ENCODE assay signal across 1 cellular context in the genomic region with DNA sequence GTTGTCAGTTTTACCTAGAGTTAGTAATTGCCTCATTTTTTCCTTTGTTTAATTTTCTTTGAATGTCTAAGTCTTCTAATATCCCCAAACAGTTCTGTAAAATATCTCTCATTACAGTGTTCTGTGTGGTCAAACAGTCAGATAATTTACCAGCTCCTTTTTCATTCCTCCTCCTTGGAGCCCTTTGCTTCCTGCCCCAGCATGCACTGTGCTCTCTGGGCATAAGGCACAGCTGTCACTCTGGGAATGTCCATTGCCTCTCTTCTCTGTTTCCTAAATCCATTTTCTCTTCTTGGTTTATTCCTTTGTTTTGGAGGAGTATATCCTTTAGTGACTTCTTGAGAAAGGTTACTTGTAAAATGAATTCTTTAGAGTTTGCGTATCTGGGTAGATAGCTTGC.
TF ChIP-seq lines count a peak whose summit lies in the region.

No MANE protein-coding gene starts in this region.

TF ChIP-seq in GM23338, 12 proteins besides CTCF, POLR2A, EP300 and RAD21 (continued from another document):
- TF ChIP-seq, protein P1, sequence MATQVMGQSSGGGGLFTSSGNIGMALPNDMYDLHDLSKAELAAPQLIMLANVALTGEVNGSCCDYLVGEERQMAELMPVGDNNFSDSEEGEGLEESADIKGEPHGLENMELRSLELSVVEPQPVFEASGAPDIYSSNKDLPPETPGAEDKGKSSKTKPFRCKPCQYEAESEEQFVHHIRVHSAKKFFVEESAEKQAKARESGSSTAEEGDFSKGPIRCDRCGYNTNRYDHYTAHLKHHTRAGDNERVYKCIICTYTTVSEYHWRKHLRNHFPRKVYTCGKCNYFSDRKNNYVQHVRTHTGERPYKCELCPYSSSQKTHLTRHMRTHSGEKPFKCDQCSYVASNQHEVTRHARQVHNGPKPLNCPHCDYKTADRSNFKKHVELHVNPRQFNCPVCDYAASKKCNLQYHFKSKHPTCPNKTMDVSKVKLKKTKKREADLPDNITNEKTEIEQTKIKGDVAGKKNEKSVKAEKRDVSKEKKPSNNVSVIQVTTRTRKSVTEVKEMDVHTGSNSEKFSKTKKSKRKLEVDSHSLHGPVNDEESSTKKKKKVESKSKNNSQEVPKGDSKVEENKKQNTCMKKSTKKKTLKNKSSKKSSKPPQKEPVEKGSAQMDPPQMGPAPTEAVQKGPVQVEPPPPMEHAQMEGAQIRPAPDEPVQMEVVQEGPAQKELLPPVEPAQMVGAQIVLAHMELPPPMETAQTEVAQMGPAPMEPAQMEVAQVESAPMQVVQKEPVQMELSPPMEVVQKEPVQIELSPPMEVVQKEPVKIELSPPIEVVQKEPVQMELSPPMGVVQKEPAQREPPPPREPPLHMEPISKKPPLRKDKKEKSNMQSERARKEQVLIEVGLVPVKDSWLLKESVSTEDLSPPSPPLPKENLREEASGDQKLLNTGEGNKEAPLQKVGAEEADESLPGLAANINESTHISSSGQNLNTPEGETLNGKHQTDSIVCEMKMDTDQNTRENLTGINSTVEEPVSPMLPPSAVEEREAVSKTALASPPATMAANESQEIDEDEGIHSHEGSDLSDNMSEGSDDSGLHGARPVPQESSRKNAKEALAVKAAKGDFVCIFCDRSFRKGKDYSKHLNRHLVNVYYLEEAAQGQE (IDR thresholded peaks at IDR 0.05; ENCODE audit: unreplicated experiment) = no peak
- no peak for TF ChIP-seq EZH2 (IDR thresholded peaks at IDR 0.05; ENCODE audit: low read depth, unreplicated experiment)
